In genomic region chr4:3465698-3466671, GRCh38 we compare ENCODE assay signal across 18 cellular contexts. TPM values are rescaled to one million over a fixed set of nuclear protein-coding genes. Genes with fewer than 3 reads are reported as not detected.
DNase-seq lines count a peak whose midpoint lies in the region; ATAC-seq, FAIRE-seq and TF ChIP-seq lines count a peak whose summit lies in the region.
"Had no signal": no experiment of that assay in that cellular context is flagged by ENCODE, and none has a peak within 500 bp of the region (broad histone marks: within the 10 kb centered on the region; RNA-seq: fewer than 3 reads in every experiment).

No MANE protein-coding gene starts in this region.

- H2AFZ ChIP-seq in GM23248, result no peak overlapping the region

- no peaks in the 10 kb centered on the region for H3K36me3 ChIP-seq in GM23248 (ENCODE audit: low read depth)
- no peaks in the 10 kb centered on the region for H3K36me3 ChIP-seq in bronchial epithelial cell (ENCODE audit: control insufficient read depth, insufficient read depth, low read length)
- no peaks in the 10 kb centered on the region for H3K36me3 ChIP-seq in right atrium auricular region
- H3K36me3 ChIP-seq: MG63, ovary had no signal

- no peak for ATAC-seq in GM18520 (IDR thresholded peaks at IDR 0.05; ENCODE audit: unreplicated experiment)
- no peak for ATAC-seq in HG03571 (IDR thresholded peaks at IDR 0.05; ENCODE audit: unreplicated experiment)

- H3K9me2 ChIP-seq in GM23248 (ENCODE audit: insufficient read depth), result no peaks in the 10 kb centered on the region

- 60 to 65% methylated on average over 26 to 38 of the region's 41 CpGs for WGBS in GM23248 (ENCODE audit: low coverage in 1 of 2, low lambda C conversion rate in 2 of 2, missing lambda C conversion rate in 2 of 2), 2 experiments

- no peak for FAIRE-seq in bronchial epithelial cell (lab: Jason Lieb, UNC)
- FAIRE-seq: TTC549 had no signal

- no peaks in the 10 kb centered on the region for H3K79me2 ChIP-seq in GM23248 (ENCODE audit: insufficient read depth)

- H3K4me3 ChIP-seq in GM23248, result no peak overlapping the region
- H3K4me3 ChIP-seq in bronchial epithelial cell (ENCODE audit: low read depth, low read length), result no peak overlapping the region
- peak overlapping the region in 1 of 2 donors; percentile 12 for H3K4me3 ChIP-seq in right atrium auricular region
- no peak overlapping the region for H3K4me3 ChIP-seq in retinal pigment epithelial cell (ENCODE audit: low read length)
- H3K4me3 ChIP-seq: lung, MG63, ovary had no signal

- no peak overlapping the region for H3K9ac ChIP-seq in GM23248

- H3K9me3 ChIP-seq in GM23248 (ENCODE audit: low read depth) (no peaks in the 10 kb centered on the region), right atrium auricular region (no peaks in the 10 kb centered on the region)
- H3K9me3 ChIP-seq: MG63, ovary had no signal

- H3K27ac ChIP-seq in GM23248 (no peak overlapping the region), right atrium auricular region (peak overlapping the region; percentile 85 to 96)
- H3K27ac ChIP-seq: ovary had no signal

- TF ChIP-seq CTCF in bronchial epithelial cell (IDR thresholded peaks at IDR 0.05; ENCODE audit: insufficient read depth, low read length, severe bottlenecking) (peak; percentile 27), right atrium auricular region (IDR thresholded peaks at IDR 0.05) (peak in 1 of 2 donors; percentile 47), retinal pigment epithelial cell (conservative IDR thresholded peaks at IDR 0.05; ENCODE audit: low read depth, low read length) (peak; percentile 46)

- DNase-seq in GM23248 (peak; percentile 34), bronchial epithelial cell (ENCODE audit: low read depth) (no peak), right atrium auricular region (ENCODE audit: low spot score) (no peak), retinal pigment epithelial cell (ENCODE audit: low read depth) (no peak), NCI-H1417 treated with DMSO at 0.1 percent for 48 hours (lab: John Stamatoyannopoulos, UW) (no peak), OCI-M1 (lab: John Stamatoyannopoulos, UW) (no peak)
- DNase-seq: activated CD8-positive, alpha-beta memory T cell treated with anti-CD3 and anti-CD28 coated beads for 24 hours; activated naive CD4-positive, alpha-beta T cell treated with Interleukin-2 at 50 U/mL for 16 hours; DMS79; erythroblast; MG63; ovary; trophoblast cell had no signal

- H3F3A ChIP-seq in GM23248 (ENCODE audit: insufficient read depth), result no peaks in the 10 kb centered on the region

- H4K20me1 ChIP-seq in GM23248 (ENCODE audit: insufficient read depth), result no peaks in the 10 kb centered on the region

- H3K4me1 ChIP-seq in GM23248 (ENCODE audit: insufficient read depth) (no peaks in the 10 kb centered on the region), right atrium auricular region (peaks cover 0 to 77% of the 10 kb centered on the region in 2 donors)

- H3K27me3 ChIP-seq in GM23248 (replicated peaks; ENCODE audit: insufficient read depth) (peaks cover 3% of the 10 kb centered on the region), bronchial epithelial cell (ENCODE audit: control insufficient read depth, insufficient read depth, low read length) (peaks cover 32% of the 10 kb centered on the region), right atrium auricular region (no peaks in the 10 kb centered on the region)
- H3K27me3 ChIP-seq: MG63, ovary had no signal

- H3K4me2 ChIP-seq in GM23248 (ENCODE audit: unreplicated experiment), result no peak overlapping the region

- in situ Hi-C loops in GM23248 (cut with MboI), result no loop called here

RNA-seq across cellular contexts. Expression of gene DOK7, which starts 2.9 kb away (rescaled TPM):
- not detected in 2 replicates for total RNA-seq in GM23248 (2014; rRNA removed; shearing (Covaris generic))
- 0.24 TPM in 1 of 2 replicates, not detected in the other for polyA plus RNA-seq in GM23248 (2016; fragmentation: Nextera tagmentation; extraction: Ambion mirVana)
- total RNA-seq in bronchial epithelial cell (1.0 and 4.2 TPM in 2 replicates), right atrium auricular region (10 to 100 TPM; 31.0 to 68.9 TPM)
- polyA plus RNA-seq: CD14-positive monocyte had no signal

RNA-seq across cellular contexts. Expression of gene HGFAC, which starts 24.2 kb away (rescaled TPM):
- total RNA-seq in GM23248 (2014; rRNA removed; shearing (Covaris generic)), result not detected in 2 replicates
- polyA plus RNA-seq in GM23248 (2016; fragmentation: Nextera tagmentation; extraction: Ambion mirVana), result not detected in 2 replicates
- not detected in 2 replicates for total RNA-seq in bronchial epithelial cell
- total RNA-seq in right atrium auricular region, result not detected
- polyA plus RNA-seq: CD14-positive monocyte had no signal
